In genomic region chr9:105047652-105048031, GRCh38 we compare ENCODE assay signal across 15 cellular contexts.
DNase-seq lines count a peak whose midpoint lies in the region; ATAC-seq, FAIRE-seq and TF ChIP-seq lines count a peak whose summit lies in the region.
"Had no signal": no experiment of that assay in that cellular context is flagged by ENCODE, and none has a peak within 500 bp of the region (broad histone marks: within the 10 kb centered on the region; RNA-seq: fewer than 3 reads in every experiment).

No MANE protein-coding gene starts in this region.

- no peaks in the 10 kb centered on the region for H3K36me3 ChIP-seq in WERI-Rb-1

- no peaks in the 10 kb centered on the region for H3K9me3 ChIP-seq in WERI-Rb-1 (ENCODE audit: severe bottlenecking)

- H3K27me3 ChIP-seq in WERI-Rb-1 (ENCODE audit: insufficient read depth, low read depth, severe bottlenecking): no peaks in the 10 kb centered on the region

- no peak overlapping the region for H3K4me3 ChIP-seq in WERI-Rb-1 (ENCODE audit: low read depth, low read length)
- H3K4me3 ChIP-seq: GM23248, SK-N-MC had no signal

- TF ChIP-seq CTCF in WERI-Rb-1 (IDR thresholded peaks at IDR 0.05; ENCODE audit: low read depth, low read length): no peak

- peak; percentile 70 for DNase-seq in A172 (ENCODE audit: low spot score)
- DNase-seq in LHCN-M2 (ENCODE audit: low read depth): peak; percentile 23
- DNase-seq in WERI-Rb-1: peak; percentile 27
- DNase-seq in stimulated activated CD4-positive, alpha-beta T cell treated with anti-CD3 and anti-CD28 coated beads, Interleukin-15, amount 100 ng/mL, for 24 hours: no peak
- DNase-seq in ureter (ENCODE audit: low spot score): no peak
- DNase-seq: DMS153, GM23248, HCEC 1CT had no signal

- no peak for ATAC-seq in GM21515 (IDR thresholded peaks at IDR 0.05; ENCODE audit: unreplicated experiment)
- no peak for ATAC-seq in GM21717 (IDR thresholded peaks at IDR 0.05; ENCODE audit: unreplicated experiment)
- ATAC-seq: Panc1, Right ventricle myocardium inferior had no signal

- peak; percentile 41 for FAIRE-seq in islet of Langerhans (lab: Jason Lieb, UNC)

- peak overlapping the region; percentile 23 for H3K27ac ChIP-seq in WERI-Rb-1
- H3K27ac ChIP-seq: C4-2B, GM23248, SK-N-MC had no signal

Comparison
In these comparisons a context has a peak if more than half of its experiments do, and no peak if none do; other contexts are left out.
1. DNase-seq: peak in A172 (single experiment), LHCN-M2 (single experiment) and WERI-Rb-1 (single experiment); none in stimulated activated CD4-positive, alpha-beta T cell treated with anti-CD3 and anti-CD28 coated beads, Interleukin-15, amount 100 ng/mL, for 24 hours (single experiment) and ureter (single experiment).